In genomic region chr2:147855977-147856376, GRCh38 we compare ENCODE assay signal across 26 cellular contexts.
"Had no signal": no experiment of that assay in that cellular context is flagged by ENCODE, and none has a peak within 500 bp of the region (broad histone marks: within the 10 kb centered on the region; RNA-seq: fewer than 3 reads in every experiment).

No MANE protein-coding gene starts in this region.

- H3K4me3 ChIP-seq: dorsolateral prefrontal cortex, gastroesophageal sphincter, lower lobe of right lung, ovary, stomach, thyroid gland had no signal

- ATAC-seq: esophagus mucosa; foreskin keratinocyte; gastroesophageal sphincter; left ventricle myocardium superior; lower lobe of right lung; naive thymus-derived CD8-positive, alpha-beta T cell; sciatic nerve; stimulated activated effector memory CD8-positive, alpha-beta T cell treated with anti-CD3 and anti-CD28 coated beads, Interleukin-12 subunit alpha, Interleukin-12 subunit beta, amount 100 ng/mL, for 72 hours had no signal

- H3K27me3 ChIP-seq: dorsolateral prefrontal cortex, foreskin keratinocyte, gastroesophageal sphincter, ovary, stomach, thyroid gland had no signal

- DNase-seq: dorsolateral prefrontal cortex; effector CD4-positive, alpha-beta T cell; foreskin keratinocyte; hypothalamus; immature natural killer cell; islet precursor cell; kidney glomerular epithelial cell; left colon; left ventricle myocardium superior; lower lobe of right lung; naive thymus-derived CD8-positive, alpha-beta T cell; nephron progenitor cell; occipital lobe; ovary; posterior cingulate gyrus; stimulated activated CD4-positive, alpha-beta T cell treated with anti-CD3 and anti-CD28 coated beads, Interleukin-2, amount 100 ng/mL, for 24 hours; stimulated activated CD4-positive, alpha-beta T cell treated with anti-CD3 and anti-CD28 coated beads, Interleukin-4, amount 100 ng/mL, for 24 hours; stimulated activated naive CD4-positive, alpha-beta T cell treated with Interleukin-2 at 50 U/mL for 16 hours; stomach; thyroid gland; trophoblast cell had no signal

- H3K36me3 ChIP-seq: gastroesophageal sphincter, lower lobe of right lung, ovary, stomach, thyroid gland had no signal

- H3K4me1 ChIP-seq: foreskin keratinocyte had no signal

- H3K27ac ChIP-seq: dorsolateral prefrontal cortex, epithelial cell of prostate, foreskin keratinocyte, gastroesophageal sphincter, lower lobe of right lung, ovary, stomach, thyroid gland had no signal

- H3K9me3 ChIP-seq: gastroesophageal sphincter, lower lobe of right lung, ovary, stomach, thyroid gland had no signal
